In genomic region chr16:74753180-74753579, GRCh38 we compare ENCODE assay signal across 35 cellular contexts. TPM values are rescaled to one million over a fixed set of nuclear protein-coding genes. Genes with fewer than 3 reads are reported as not detected.
"Had no signal": no experiment of that assay in that cellular context is flagged by ENCODE, and none has a peak within 500 bp of the region (broad histone marks: within the 10 kb centered on the region; RNA-seq: fewer than 3 reads in every experiment).

No MANE protein-coding gene starts in this region.

- H3K4me1 Mint-ChIP-seq: activated B cell treated with CpG ODN at 0.5 μM for 24 hours; activated naive CD4-positive, alpha-beta T cell treated with anti-CD3 and anti-CD28 coated beads, Interleukin-2, amount 10 ng/mL, durations not matched to agents 7 days and 5 days; activated naive CD8-positive, alpha-beta T cell treated with anti-CD3 and anti-CD28 coated beads, Interleukin-2, amount 50 U/mL, for 24 hours; brain; T-cell; T-helper 17 cell had no signal

- H3K27ac Mint-ChIP-seq: activated B cell treated with CpG ODN at 0.5 μM for 24 hours; activated CD4-positive, alpha-beta memory T cell treated with anti-CD3 and anti-CD28 coated beads for 36 hours; activated naive CD4-positive, alpha-beta T cell treated with anti-CD3 and anti-CD28 coated beads, Interleukin-2, amount 10 ng/mL, durations not matched to agents 7 days and 5 days; activated naive CD8-positive, alpha-beta T cell; activated naive CD8-positive, alpha-beta T cell treated with anti-CD3 and anti-CD28 coated beads, Interleukin-2, amount 50 U/mL, for 24 hours; brain; T-cell; T-helper 17 cell had no signal

- FAIRE-seq: bronchial epithelial cell had no signal

- H3K9me3 Mint-ChIP-seq: activated B cell treated with CpG ODN at 0.5 μM for 24 hours; activated CD4-positive, alpha-beta memory T cell treated with anti-CD3 and anti-CD28 coated beads for 36 hours; activated naive CD4-positive, alpha-beta T cell treated with anti-CD3 and anti-CD28 coated beads, Interleukin-2, amount 10 ng/mL, durations not matched to agents 7 days and 5 days; activated naive CD8-positive, alpha-beta T cell treated with anti-CD3 and anti-CD28 coated beads, Interleukin-2, amount 50 U/mL, for 24 hours; brain; T-cell had no signal

- H3K27ac ChIP-seq: VCaP had no signal

- H3K27me3 Mint-ChIP-seq: activated CD4-positive, alpha-beta memory T cell treated with anti-CD3 and anti-CD28 coated beads for 36 hours; activated naive CD8-positive, alpha-beta T cell had no signal

- H3K4me3 Mint-ChIP-seq: activated B cell treated with CpG ODN at 0.5 μM for 24 hours; activated CD4-positive, alpha-beta memory T cell treated with anti-CD3 and anti-CD28 coated beads for 36 hours; activated naive CD4-positive, alpha-beta T cell treated with anti-CD3 and anti-CD28 coated beads, Interleukin-2, amount 10 ng/mL, durations not matched to agents 7 days and 5 days; activated naive CD8-positive, alpha-beta T cell; activated naive CD8-positive, alpha-beta T cell treated with anti-CD3 and anti-CD28 coated beads, Interleukin-2, amount 50 U/mL, for 24 hours; brain; T-cell; T-helper 17 cell had no signal

- H3K36me3 Mint-ChIP-seq: activated CD4-positive, alpha-beta memory T cell treated with anti-CD3 and anti-CD28 coated beads for 36 hours; activated naive CD4-positive, alpha-beta T cell treated with anti-CD3 and anti-CD28 coated beads, Interleukin-2, amount 10 ng/mL, durations not matched to agents 7 days and 5 days; activated naive CD8-positive, alpha-beta T cell; brain; T-cell had no signal

- ATAC-seq: activated naive CD8-positive, alpha-beta T cell treated with anti-CD3 and anti-CD28 coated beads, Interleukin-2, amount 50 U/mL, for 24 hours; Panc1; SK-N-SH treated with all-trans-retinoic acid at 6 μM for 48 hours; T-cell; T-helper 17 cell had no signal

- DNase-seq: activated B cell treated with CpG ODN at 0.5 μM for 24 hours; activated CD4-positive, alpha-beta memory T cell treated with anti-CD3 and anti-CD28 coated beads for 36 hours; activated CD4-positive, alpha-beta T cell treated with anti-CD3 and anti-CD28 coated beads for 4 hours; activated CD4-positive, alpha-beta T cell treated with anti-CD3 and anti-CD28 coated beads, Interleukin-2, amount 50 U/mL, for 1 hour; activated CD4-positive, CD25-positive, alpha-beta regulatory T cell treated with anti-CD3 and anti-CD28 coated beads, Interleukin-2, amount 50 U/mL, for 72 hours; activated CD8-positive, alpha-beta memory T cell treated with anti-CD3 and anti-CD28 coated beads, Interleukin-2, amount 50 U/mL, for 4 hours; activated effector memory CD4-positive, alpha-beta T cell treated with Interleukin-2 at 50 U/mL for 16 hours; activated naive CD4-positive, alpha-beta T cell treated with anti-CD3 and anti-CD28 coated beads, Interleukin-2, amount 10 ng/mL, durations not matched to agents 7 days and 5 days; activated naive CD8-positive, alpha-beta T cell treated with anti-CD3 and anti-CD28 coated beads, Interleukin-2, amount 50 U/mL, for 24 hours; activated T-cell treated with anti-CD3 and anti-CD28 coated beads, Interleukin-2, amount 50 U/mL, for 48 hours; anterior cingulate cortex; caudate nucleus; cerebellar nuclear complex; Karpas-422; NCI-H1048; NCI-H1105 treated with DMSO at 0.1 percent for 48 hours; NCI-H1436; NCI-H1694; NCI-H1930; NCI-H2081 treated with DMSO at 0.1 percent for 48 hours; NCI-H226; NCI-H446 treated with DMSO at 0.1 percent for 48 hours; NCI-H524 treated with DMSO at 0.1 percent for 48 hours; SHP77; T-cell; T-helper 17 cell had no signal

RNA-seq across cellular contexts. Expression of gene FA2H, which starts 21.4 kb away (rescaled TPM):
- total RNA-seq: MCF 10A, RPMI7951, SK-MEL-5 had no signal
